1 cellular context compared by ENCODE assay signal in genomic region chr7:129308047-129308446, GRCh38.
TF ChIP-seq lines count a peak whose summit lies in the region.

No MANE protein-coding gene starts in this region.

TF ChIP-seq in K562, 482 proteins besides CTCF, POLR2A, EP300 and RAD21 (continued from another document):
- TF ChIP-seq, protein P1, sequence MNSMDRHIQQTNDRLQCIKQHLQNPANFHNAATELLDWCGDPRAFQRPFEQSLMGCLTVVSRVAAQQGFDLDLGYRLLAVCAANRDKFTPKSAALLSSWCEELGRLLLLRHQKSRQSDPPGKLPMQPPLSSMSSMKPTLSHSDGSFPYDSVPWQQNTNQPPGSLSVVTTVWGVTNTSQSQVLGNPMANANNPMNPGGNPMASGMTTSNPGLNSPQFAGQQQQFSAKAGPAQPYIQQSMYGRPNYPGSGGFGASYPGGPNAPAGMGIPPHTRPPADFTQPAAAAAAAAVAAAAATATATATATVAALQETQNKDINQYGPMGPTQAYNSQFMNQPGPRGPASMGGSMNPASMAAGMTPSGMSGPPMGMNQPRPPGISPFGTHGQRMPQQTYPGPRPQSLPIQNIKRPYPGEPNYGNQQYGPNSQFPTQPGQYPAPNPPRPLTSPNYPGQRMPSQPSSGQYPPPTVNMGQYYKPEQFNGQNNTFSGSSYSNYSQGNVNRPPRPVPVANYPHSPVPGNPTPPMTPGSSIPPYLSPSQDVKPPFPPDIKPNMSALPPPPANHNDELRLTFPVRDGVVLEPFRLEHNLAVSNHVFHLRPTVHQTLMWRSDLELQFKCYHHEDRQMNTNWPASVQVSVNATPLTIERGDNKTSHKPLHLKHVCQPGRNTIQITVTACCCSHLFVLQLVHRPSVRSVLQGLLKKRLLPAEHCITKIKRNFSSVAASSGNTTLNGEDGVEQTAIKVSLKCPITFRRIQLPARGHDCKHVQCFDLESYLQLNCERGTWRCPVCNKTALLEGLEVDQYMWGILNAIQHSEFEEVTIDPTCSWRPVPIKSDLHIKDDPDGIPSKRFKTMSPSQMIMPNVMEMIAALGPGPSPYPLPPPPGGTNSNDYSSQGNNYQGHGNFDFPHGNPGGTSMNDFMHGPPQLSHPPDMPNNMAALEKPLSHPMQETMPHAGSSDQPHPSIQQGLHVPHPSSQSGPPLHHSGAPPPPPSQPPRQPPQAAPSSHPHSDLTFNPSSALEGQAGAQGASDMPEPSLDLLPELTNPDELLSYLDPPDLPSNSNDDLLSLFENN (IDR thresholded peaks at IDR 0.05; ENCODE audit: low read depth in 2 of 2, low read length in 2 of 2): no peak
